12 cellular contexts compared by ENCODE assay signal in the genomic region with DNA sequence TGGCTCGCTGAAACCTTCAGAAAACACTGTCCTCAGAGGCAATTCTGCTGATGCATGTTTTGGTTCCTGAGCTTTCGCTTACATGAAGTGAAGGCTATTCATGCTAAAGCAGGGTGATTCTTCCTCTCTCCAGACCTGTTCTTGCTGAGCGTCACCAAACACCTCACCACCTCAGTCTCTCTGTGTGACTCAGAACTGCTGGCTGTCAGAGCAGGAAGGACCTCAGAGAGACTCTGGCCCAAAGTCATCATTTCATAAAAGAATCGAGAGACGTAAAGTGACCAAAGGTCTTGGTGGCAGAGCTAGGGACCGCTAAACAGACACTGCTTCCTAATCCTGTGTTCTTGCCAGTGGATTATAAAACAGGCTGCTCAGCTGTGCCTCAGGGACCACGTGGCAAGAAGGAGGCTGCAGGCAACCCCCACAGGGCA.
DNase-seq lines count a peak whose midpoint lies in the region; ATAC-seq and TF ChIP-seq lines count a peak whose summit lies in the region.
"Had no signal": no experiment of that assay in that cellular context is flagged by ENCODE, and none has a peak within 500 bp of the region (broad histone marks: within the 10 kb centered on the region; RNA-seq: fewer than 3 reads in every experiment).

No MANE protein-coding gene starts in this region.

- H3K4me3 ChIP-seq in dorsolateral prefrontal cortex = no peak overlapping the region
- no peak overlapping the region for H3K4me3 ChIP-seq in smooth muscle cell
- H3K4me3 ChIP-seq: pancreas, testis had no signal

- H3K9ac ChIP-seq in smooth muscle cell (ENCODE audit: low read depth) = peak overlapping the region; percentile 4

- 16% methylated on average over 7 of the region's 7 CpGs for WGBS in smooth muscle cell (ENCODE audit: low lambda C conversion rate)

- H3K36me3 ChIP-seq in smooth muscle cell (ENCODE audit: low read depth) = no peaks in the 10 kb centered on the region
- H3K36me3 ChIP-seq: pancreas had no signal

- no peak for TF ChIP-seq CTCF in dorsolateral prefrontal cortex (IDR thresholded peaks at IDR 0.05 in 54 of 56, conservative IDR thresholded peaks at IDR 0.05 in 2 of 56; ENCODE audit: low read depth in 1 of 56, partially characterized antibody in 56 of 56)
- TF ChIP-seq CTCF in smooth muscle cell (IDR thresholded peaks at IDR 0.05; ENCODE audit: borderline replicate concordance, insufficient read depth, poor library complexity, severe bottlenecking) = no peak

- H3K79me2 ChIP-seq in smooth muscle cell (ENCODE audit: low read depth) = peaks cover 33% of the 10 kb centered on the region

- ATAC-seq in GM18909 (IDR thresholded peaks at IDR 0.05; ENCODE audit: poor library complexity, unreplicated experiment) (peak; percentile 71), HG03442 (IDR thresholded peaks at IDR 0.05; ENCODE audit: unreplicated experiment) (peak; percentile 65)

- H3K4me1 ChIP-seq in smooth muscle cell (ENCODE audit: low read depth) = peaks cover 13% of the 10 kb centered on the region

- peak overlapping the region; percentile 79 for H3K4me2 ChIP-seq in smooth muscle cell

- intact Hi-C loops in dorsolateral prefrontal cortex (cut with DNase I) = no loop called here

- H2AFZ ChIP-seq in smooth muscle cell (ENCODE audit: low read depth) = no peak overlapping the region

- H3K27ac ChIP-seq in dorsolateral prefrontal cortex = peak overlapping the region in 39 of 59 donors; percentile 2 to 70 (median 44)
- peak overlapping the region; percentile 88 for H3K27ac ChIP-seq in smooth muscle cell (ENCODE audit: low read depth)
- H3K27ac ChIP-seq: pancreas, testis had no signal

- no peak for DNase-seq in dorsolateral prefrontal cortex
- DNase-seq in smooth muscle cell (lab: John Stamatoyannopoulos, UW; ENCODE audit: unreplicated experiment) = no peak
- no peak for DNase-seq in NCI-H2227 (lab: John Stamatoyannopoulos, UW; ENCODE audit: unreplicated experiment)
- DNase-seq in activated gamma-delta T cell (lab: John Stamatoyannopoulos, UW) = no peak
- no peak for DNase-seq in Ammon's horn (ENCODE audit: low spot score)
- no peak for DNase-seq in NCI-H748 treated with DMSO at 0.1 percent for 48 hours (lab: John Stamatoyannopoulos, UW)
- DNase-seq: activated CD4-positive, alpha-beta T cell treated with anti-CD3 and anti-CD28 coated beads, Interleukin-2, amount 50 U/mL, for 4 hours; NCI-H187; pancreas; testis had no signal

- H4K20me1 ChIP-seq in smooth muscle cell (ENCODE audit: low read depth) = peaks cover 20% of the 10 kb centered on the region

- H3K27me3 ChIP-seq in dorsolateral prefrontal cortex = no peaks in the 10 kb centered on the region
- H3K27me3 ChIP-seq in smooth muscle cell (ENCODE audit: low read depth) = no peaks in the 10 kb centered on the region
- H3K27me3 ChIP-seq: pancreas, testis had no signal

- H3K9me3 ChIP-seq in smooth muscle cell (replicated peaks; ENCODE audit: low read depth) = no peaks in the 10 kb centered on the region
- H3K9me3 ChIP-seq: pancreas, testis had no signal

- H3F3A ChIP-seq in smooth muscle cell (ENCODE audit: low read depth) = peaks cover 35% of the 10 kb centered on the region
